Comparison of ENCODE assay signal across 23 cellular contexts in the genomic region with DNA sequence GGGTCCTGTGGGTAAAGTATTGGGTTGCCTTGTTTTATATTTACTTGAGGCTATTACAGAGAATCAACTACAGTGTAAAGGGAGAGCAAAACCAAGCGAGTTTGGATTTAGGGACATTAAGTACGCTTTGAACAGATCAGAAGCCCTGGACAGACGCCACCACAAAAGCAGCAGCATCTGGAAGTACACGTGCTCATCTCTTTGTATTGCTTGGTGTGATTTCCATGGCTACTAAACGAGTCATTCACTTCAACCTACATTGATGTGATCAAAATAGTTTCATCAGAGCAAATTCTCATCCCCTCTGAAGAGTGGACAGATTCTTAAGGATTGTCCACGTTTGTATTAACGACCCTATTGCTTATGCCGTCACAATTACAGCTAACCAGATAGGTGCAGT.
DNase-seq lines count a peak whose midpoint lies in the region; ATAC-seq, FAIRE-seq and TF ChIP-seq lines count a peak whose summit lies in the region.
"Had no signal": no experiment of that assay in that cellular context is flagged by ENCODE, and none has a peak within 500 bp of the region (broad histone marks: within the 10 kb centered on the region; RNA-seq: fewer than 3 reads in every experiment).

No MANE protein-coding gene starts in this region.

- peaks cover 0 to 2% (median 0%) of the 10 kb centered on the region in 4 donors for H3K36me3 ChIP-seq in liver (ENCODE audit: control insufficient read depth in 4 of 4, insufficient read depth in 3 of 4, low read depth in 1 of 4, low read length in 3 of 4)
- H3K36me3 ChIP-seq in HepG2 (replicated peaks in 1 of 2; ENCODE audit: control insufficient read depth in 1 of 2, insufficient read depth in 2 of 2, low read length in 2 of 2) = peaks cover 3% of the 10 kb centered on the region in 2 experiments; a peak in 2 of 5 replicates
- H3K36me3 ChIP-seq: ovary, Peyer's patch, uterus had no signal

- H3K9me3 ChIP-seq in liver (ENCODE audit: control insufficient read depth in 4 of 4, low read length in 3 of 4) = no peaks in the 10 kb centered on the region
- H3K9me3 ChIP-seq in HepG2 (ENCODE audit: low read length) = no peaks in the 10 kb centered on the region
- H3K9me3 ChIP-seq: heart right ventricle, mucosa of descending colon, ovary, Peyer's patch, uterus had no signal

- H4K20me1 ChIP-seq in HepG2 (ENCODE audit: insufficient read depth, low read length) = no peaks in the 10 kb centered on the region

- H2AFZ ChIP-seq in HepG2 (ENCODE audit: low read length) = no peak overlapping the region

- 33% methylated on average over 8 of the region's 8 CpGs for WGBS in liver
- WGBS in HepG2 (ENCODE audit: low lambda C conversion rate) = 94% methylated on average over 8 of the region's 8 CpGs

- CTCF ChIA-PET in HepG2 (lab: Yijun Ruan, JAX; ENCODE audit: low intra/inter-chr PET ratio, low total read pairs) = no interaction called here

- H3K79me2 ChIP-seq in HepG2 (ENCODE audit: insufficient read depth, low read length) = no peaks in the 10 kb centered on the region

- no peak overlapping the region for H3K4me3 Mint-ChIP-seq in activated naive CD8-positive, alpha-beta T cell treated with anti-CD3 and anti-CD28 coated beads for 36 hours
- H3K4me3 Mint-ChIP-seq: activated CD8-positive, alpha-beta T cell treated with anti-CD3 and anti-CD28 coated beads for 36 hours; activated T-helper 1 cell treated with anti-CD3 and anti-CD28 coated beads, Interleukin-12 subunit alpha, Interleukin-12 subunit beta, Interleukin-2, Interleukin-4 antibody, amounts not matched to agents 30 ng/mL and 10 ng/mL and 1 ng/mL, durations not matched to agents 14 hours and 24 hours and 36 hours had no signal

- no peaks in the 10 kb centered on the region for H3K36me3 Mint-ChIP-seq in activated naive CD8-positive, alpha-beta T cell treated with anti-CD3 and anti-CD28 coated beads for 36 hours

- DNase-seq in HepG2 (ENCODE audit: low spot score) (no peak), coronary artery (ENCODE audit: low spot score) (no peak), lung microvascular endothelial cell (ENCODE audit: low read depth in 2 of 2) (peak; percentile 40 to 67), cerebellar nuclear complex (lab: John Stamatoyannopoulos, UW) (no peak), NCI-H2081 (lab: John Stamatoyannopoulos, UW) (no peak), SHP77 (lab: John Stamatoyannopoulos, UW) (no peak)
- no peak for DNase-seq in activated naive CD8-positive, alpha-beta T cell treated with anti-CD3 and anti-CD28 coated beads for 36 hours
- DNase-seq: activated CD8-positive, alpha-beta T cell treated with anti-CD3 and anti-CD28 coated beads for 36 hours; amniotic stem cell; Calu3; heart right ventricle; mucosa of descending colon; NCI-H1436; NCI-H524 treated with DMSO at 0.1 percent for 48 hours; Peyer's patch; stimulated activated CD4-positive, alpha-beta T cell treated with anti-CD3 and anti-CD28 coated beads, Interleukin-12 subunit alpha, Interleukin-12 subunit beta, amount 100 ng/mL, for 4 hours; stimulated activated naive CD8-positive, alpha-beta T cell treated with anti-CD3 and anti-CD28 coated beads, Interleukin-15, Interleukin-2, amounts not matched to agents 100 U/mL and 50 U/mL, for 24 hours; uterus had no signal

- in situ Hi-C loops in HepG2 (cut with HindIII; ENCODE audit: extremely low pct_ligation_motif_present, low pct_unique_long_range_greater_than_20kb) = no loop called here

- no peaks in the 10 kb centered on the region for H3K4me1 Mint-ChIP-seq in activated naive CD8-positive, alpha-beta T cell treated with anti-CD3 and anti-CD28 coated beads for 36 hours

- no peak for FAIRE-seq in HepG2 (lab: Jason Lieb, UNC)
- FAIRE-seq: GM19239, keratinocyte had no signal

- no peak for TF ChIP-seq CTCF in liver (IDR thresholded peaks at IDR 0.05; ENCODE audit: low read depth, low read length, missing input control)
- TF ChIP-seq CTCF in HepG2 (CRISPR knock-in tag; IDR thresholded peaks at IDR 0.05) = no peak
- no peak for TF ChIP-seq CTCF in coronary artery (IDR thresholded peaks at IDR 0.05)

- H3K27me3 ChIP-seq in liver (ENCODE audit: control insufficient read depth in 4 of 4, insufficient read depth in 4 of 4, low read length in 3 of 4) (no peaks in the 10 kb centered on the region), HepG2 (ENCODE audit: control insufficient read depth in 1 of 2, insufficient read depth in 2 of 2, low read length in 2 of 2) (no peaks in the 10 kb centered on the region)
- H3K27me3 ChIP-seq: heart right ventricle, ovary, Peyer's patch had no signal

- ATAC-seq in HepG2 = no peak
- ATAC-seq: activated CD8-positive, alpha-beta T cell treated with anti-CD3 and anti-CD28 coated beads for 36 hours; mucosa of descending colon; stimulated activated naive CD8-positive, alpha-beta T cell treated with anti-CD3 and anti-CD28 coated beads, Interleukin-15, Interleukin-2, amounts not matched to agents 100 U/mL and 50 U/mL, for 24 hours had no signal

- H3K4me3 ChIP-seq in liver (ENCODE audit: low read depth in 1 of 3, low read length in 3 of 3) = no peak overlapping the region
- H3K4me3 ChIP-seq in HepG2 (replicated peaks in 1 of 3; ENCODE audit: insufficient read depth in 1 of 3, low read depth in 2 of 3, low read length in 3 of 3) = no peak overlapping the region
- no peak overlapping the region for H3K4me3 ChIP-seq in coronary artery
- H3K4me3 ChIP-seq: heart right ventricle, mucosa of descending colon, ovary, Peyer's patch, uterus had no signal

- peak in 1 of 2 donors; percentile 42 for TF ChIP-seq RAD21 in liver (IDR thresholded peaks at IDR 0.05)
- TF ChIP-seq RAD21 in HepG2 (CRISPR knock-in tag; IDR thresholded peaks at IDR 0.05) = no peak

- TF ChIP-seq EP300 in HepG2 (IDR thresholded peaks at IDR 0.05; ENCODE audit: low read depth in 2 of 2, low read length in 2 of 2) (no peak), HepG2 (CRISPR knock-in tag; IDR thresholded peaks at IDR 0.05; ENCODE audit: borderline replicate concordance) (no peak)

- no peak overlapping the region for H3K4me2 ChIP-seq in HepG2 (ENCODE audit: low read depth, low read length)

- TF ChIP-seq POLR2A in HepG2 (IDR thresholded peaks at IDR 0.05; ENCODE audit: insufficient read depth in 1 of 2, low read depth in 2 of 2, low read length in 2 of 2) = no peak

- H3K27ac ChIP-seq in liver (ENCODE audit: low read depth in 1 of 2, low read length in 2 of 2) (peak overlapping the region; percentile 59 to 75), HepG2 (ENCODE audit: extremely low read length, insufficient read depth, low read length) (no peak overlapping the region), coronary artery (peak overlapping the region; percentile 64 to 67)
- H3K27ac ChIP-seq: ovary, Peyer's patch, uterus had no signal

- no peak overlapping the region for H3K27ac Mint-ChIP-seq in activated naive CD8-positive, alpha-beta T cell treated with anti-CD3 and anti-CD28 coated beads for 36 hours
- H3K27ac Mint-ChIP-seq: activated CD8-positive, alpha-beta T cell treated with anti-CD3 and anti-CD28 coated beads for 36 hours; activated T-helper 1 cell treated with anti-CD3 and anti-CD28 coated beads, Interleukin-12 subunit alpha, Interleukin-12 subunit beta, Interleukin-2, Interleukin-4 antibody, amounts not matched to agents 30 ng/mL and 10 ng/mL and 1 ng/mL, durations not matched to agents 14 hours and 24 hours and 36 hours had no signal

- peaks cover 19% of the 10 kb centered on the region for H3K27me3 Mint-ChIP-seq in activated naive CD8-positive, alpha-beta T cell treated with anti-CD3 and anti-CD28 coated beads for 36 hours

- peak overlapping the region in 1 of 2 donors; percentile 10 for H3K9ac ChIP-seq in liver (ENCODE audit: low read depth in 1 of 2, low read length in 2 of 2)
- H3K9ac ChIP-seq in HepG2 (ENCODE audit: insufficient read depth, low read depth, low read length) = no peak overlapping the region

- BruUV-seq in HepG2 (replicated peaks; lab: Mats Ljungman, UMichigan) = no TSS peak

- POLR2A ChIA-PET in HepG2 (lab: Yijun Ruan, JAX) = no interaction called here

- intact Hi-C loops in HepG2 (cut with micrococcal nuclease; ENCODE audit: unreplicated experiment) = no loop called here

- H3K9me3 Mint-ChIP-seq in activated naive CD8-positive, alpha-beta T cell treated with anti-CD3 and anti-CD28 coated beads for 36 hours = no peaks in the 10 kb centered on the region
- H3K9me3 Mint-ChIP-seq: activated CD8-positive, alpha-beta T cell treated with anti-CD3 and anti-CD28 coated beads for 36 hours; activated T-helper 1 cell treated with anti-CD3 and anti-CD28 coated beads, Interleukin-12 subunit alpha, Interleukin-12 subunit beta, Interleukin-2, Interleukin-4 antibody, amounts not matched to agents 30 ng/mL and 10 ng/mL and 1 ng/mL, durations not matched to agents 14 hours and 24 hours and 36 hours had no signal

- H3K4me1 ChIP-seq in liver (ENCODE audit: control insufficient read depth in 4 of 4, insufficient read depth in 4 of 4, low read length in 3 of 4) = peaks cover 3 to 59% (median 27%) of the 10 kb centered on the region in 4 donors
- H3K4me1 ChIP-seq in HepG2 (ENCODE audit: insufficient read depth, low read length) = peaks cover 34% of the 10 kb centered on the region
- H3K4me1 ChIP-seq: uterus had no signal

TF ChIP-seq in liver, 16 proteins besides CTCF, POLR2A, EP300 and RAD21 (continues in another document):
- TF ChIP-seq HNF4A (conservative IDR thresholded peaks at IDR 0.05) (peak in 1 of 2 donors; percentile 29), HNF4G (IDR thresholded peaks at IDR 0.05) (no peak), EGR1 (IDR thresholded peaks at IDR 0.05; ENCODE audit: low read depth in 2 of 2) (no peak), FOXA1 (IDR thresholded peaks at IDR 0.05) (no peak), FOXA2 (IDR thresholded peaks at IDR 0.05) (no peak)

Comparison
In these comparisons a context has a peak if more than half of its experiments do, and no peak if none do; other contexts are left out.
1. DNase-seq: peak in lung microvascular endothelial cell (2 of 2); none in HepG2 (single experiment), coronary artery (single experiment), cerebellar nuclear complex (0 of 2), activated naive CD8-positive, alpha-beta T cell treated with anti-CD3 and anti-CD28 coated beads for 36 hours (single experiment), NCI-H2081 (0 of 2) and SHP77 (0 of 2).